Comparison of ENCODE assay signal across 8 cellular contexts in the genomic region with DNA sequence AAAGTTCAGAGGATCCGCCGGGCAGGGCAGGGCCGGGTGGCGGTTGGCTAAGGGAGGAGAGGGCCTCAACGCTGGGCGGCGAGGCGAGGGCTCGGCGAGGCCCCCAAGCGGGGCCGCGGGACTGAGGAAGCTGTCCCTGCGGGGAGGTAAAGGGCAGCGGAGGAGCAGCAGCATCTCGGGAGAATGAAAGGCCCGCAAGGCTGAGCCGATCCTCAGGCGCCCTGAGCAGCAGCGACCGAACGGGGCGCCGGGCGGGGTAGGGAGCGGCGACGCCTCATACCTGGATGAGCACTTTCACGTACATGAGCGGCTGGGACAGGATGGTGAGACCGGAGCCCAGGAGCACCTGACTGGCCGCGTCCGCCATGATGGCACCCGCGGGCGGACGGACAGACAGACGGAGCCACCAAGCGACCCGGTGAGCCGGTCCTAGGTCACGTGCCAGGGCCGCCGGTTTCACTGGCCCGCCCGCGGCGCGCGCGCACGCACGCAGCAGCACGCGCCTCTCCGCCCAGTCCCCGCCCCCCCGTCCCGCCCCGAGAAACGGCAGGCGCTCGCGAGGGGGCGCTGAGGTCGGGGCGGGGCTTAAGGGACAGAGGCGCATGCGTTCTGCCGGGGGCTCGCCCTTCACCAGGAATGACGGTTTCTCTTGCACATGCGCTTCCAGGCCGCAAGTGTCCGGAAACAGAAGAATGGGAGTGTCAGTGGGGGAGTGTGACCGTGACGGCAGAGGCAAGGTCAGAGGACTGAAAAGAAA. TPM values are rescaled to one million over a fixed set of nuclear protein-coding genes. Genes with fewer than 3 reads are reported as not detected.
DNase-seq lines count a peak whose midpoint lies in the region; ATAC-seq and TF ChIP-seq lines count a peak whose summit lies in the region.

A gene (minus strand): TSS at position 461 of the 757 bp plus-strand sequence. CDS start 94 bp downstream, at position 367.

- H3K4me3 Mint-ChIP-seq in CD14-positive monocyte, result peak within 1 kb of the TSS; percentile 81 to 97

- peak; percentile 90 for TF ChIP-seq POLR2A in right lobe of liver (IDR thresholded peaks at IDR 0.05)

- WGBS in right lobe of liver (ENCODE audit: insufficient coverage, low coverage, low lambda C conversion rate, missing lambda C conversion rate), result 0% methylated on average over 12 of the region's 78 CpGs

- peak within 1 kb of the TSS; percentile 83 to 99 (median 98) for H3K4me3 ChIP-seq in right lobe of liver

- peak within 1 kb of the TSS; percentile 94 to 98 (median 97) for H3K27ac Mint-ChIP-seq in CD14-positive monocyte

- peaks cover 0 to 24% (median 12%) of the 10 kb centered on the region in 4 donors for H3K36me3 ChIP-seq in right lobe of liver

- H3K36me3 Mint-ChIP-seq in CD14-positive monocyte, result peaks cover 22 to 24% of the 10 kb centered on the region in 2 donors

- H3K4me1 Mint-ChIP-seq in CD14-positive monocyte, result peaks cover 16% of the 10 kb centered on the region

- peaks cover 0 to 3% (median 1%) of the 10 kb centered on the region in 3 donors for H3K27me3 Mint-ChIP-seq in CD14-positive monocyte (ENCODE audit: low read depth in 3 of 3)

- ATAC-seq in GM19397 (IDR thresholded peaks at IDR 0.05; ENCODE audit: unreplicated experiment) (peak; percentile 95), HG03571 (IDR thresholded peaks at IDR 0.05; ENCODE audit: unreplicated experiment) (peak; percentile 89), right lobe of liver (peak; percentile 92 to 97 (median 93))

- H3K27ac ChIP-seq in right lobe of liver, result peak within 1 kb of the TSS; percentile 96 to 99 (median 98)

- H3K9me3 ChIP-seq in right lobe of liver, result no peaks in the 10 kb centered on the region

- H3K9me3 Mint-ChIP-seq in CD14-positive monocyte, result no peaks in the 10 kb centered on the region

- TF ChIP-seq CTCF in CD14-positive monocyte (IDR thresholded peaks at IDR 0.05) (no peak), right lobe of liver (IDR thresholded peaks at IDR 0.05) (peak; percentile 27 to 52 (median 38))

- intact Hi-C loops in CD14-positive monocyte (cut with micrococcal nuclease), result loop anchor here (2.0 to 5.0 kb wide), 2 partner anchors 125 kb away; a partner anchor contains a TSS
- intact Hi-C loops in right lobe of liver (cut with DNase I), result loop anchor here in 1 of 2 donors (10.0 kb wide), 1 partner anchor 123 kb away; a partner anchor contains a TSS

- H3K4me1 ChIP-seq in right lobe of liver, result peaks cover 0 to 25% (median 7%) of the 10 kb centered on the region in 4 donors

- no peaks in the 10 kb centered on the region for H3K27me3 ChIP-seq in right lobe of liver

- DNase-seq in CD14-positive monocyte (ENCODE audit: low spot score) (peak; percentile 97), NCI-H774 (lab: John Stamatoyannopoulos, UW) (peak; percentile 95), dermis microvascular lymphatic vessel endothelial cell (ENCODE audit: low read depth in 2 of 2) (peak; percentile 94 to 98), right lobe of liver (peak; percentile 96 to 97 (median 97))
- peak; percentile 96 to 97 for DNase-seq in activated CD4-positive, alpha-beta T cell treated with anti-CD3 and anti-CD28 coated beads, Interleukin-2, amount 50 U/mL, for 48 hours
- peak; percentile 94 for DNase-seq in stimulated activated CD4-positive, alpha-beta T cell treated with anti-CD3 and anti-CD28 coated beads, Interleukin-4, amount 100 ng/mL, for 4 hours

RNA-seq across cellular contexts. Expression of the gene that starts here (rescaled TPM):
- 100 to 1,000 TPM in 1 of 2 donors, 10 to 100 TPM in 1; 98.0 to 116 TPM for polyA plus RNA-seq in CD14-positive monocyte
- 85.2 and 106 TPM in 2 replicates for total RNA-seq in dermis microvascular lymphatic vessel endothelial cell
- 100 to 1,000 TPM; 123 to 179 (median 135) TPM for total RNA-seq in right lobe of liver

Comparison
In these comparisons a context has a peak if more than half of its experiments do, and no peak if none do; other contexts are left out.
1. Peak in every context shown above with its lines: DNase-seq, ATAC-seq, H3K4me3 ChIP-seq and H3K27ac ChIP-seq.